In genomic region chr3:123025642-123026521, GRCh38 we compare ENCODE assay signal across 10 cellular contexts. TPM values are rescaled to one million over a fixed set of nuclear protein-coding genes. Genes with fewer than 3 reads are reported as not detected.
DNase-seq lines count a peak whose midpoint lies in the region; ATAC-seq and TF ChIP-seq lines count a peak whose summit lies in the region.
"Had no signal": no experiment of that assay in that cellular context is flagged by ENCODE, and none has a peak within 500 bp of the region (broad histone marks: within the 10 kb centered on the region; RNA-seq: fewer than 3 reads in every experiment).

No MANE protein-coding gene starts in this region.

- no peak overlapping the region for H2AK5ac ChIP-seq in mesenchymal stem cell (ENCODE audit: low read length, severe bottlenecking)

- no peak overlapping the region for H2BK5ac ChIP-seq in mesenchymal stem cell (ENCODE audit: low read depth, low read length, poor library complexity, severe bottlenecking)

- H3K4me1 Mint-ChIP-seq in activated naive CD4-positive, alpha-beta T cell treated with anti-CD3 and anti-CD28 coated beads, Interleukin-2, amount 50 U/mL, for 24 hours = peaks cover 11% of the 10 kb centered on the region

- TF ChIP-seq POLR2A in uterus (IDR thresholded peaks at IDR 0.05) = no peak

- H3K23ac ChIP-seq in mesenchymal stem cell (ENCODE audit: low read length in 2 of 2) = no peak overlapping the region

- no peak overlapping the region for H2BK15ac ChIP-seq in mesenchymal stem cell (ENCODE audit: low read depth, poor library complexity, severe bottlenecking)

- H3K14ac ChIP-seq in mesenchymal stem cell (ENCODE audit: low read length in 2 of 2) = no peak overlapping the region

- H3K9me3 ChIP-seq in mesenchymal stem cell (ENCODE audit: control insufficient read depth, low read length) (peaks cover 11% of the 10 kb centered on the region), uterus (no peaks in the 10 kb centered on the region)

- no peak overlapping the region for H4K8ac ChIP-seq in mesenchymal stem cell (ENCODE audit: low read length)

- peak overlapping the region; percentile 85 for H3K4me3 ChIP-seq in coronary artery
- no peak overlapping the region for H3K4me3 ChIP-seq in mesenchymal stem cell (ENCODE audit: insufficient read depth in 1 of 2, low read depth in 1 of 2, low read length in 2 of 2)
- H3K4me3 ChIP-seq in uterus = peak overlapping the region; percentile 29 to 47

- H3K27me3 ChIP-seq in mesenchymal stem cell (ENCODE audit: control insufficient read depth in 1 of 2, insufficient read depth in 1 of 2, low read length in 2 of 2) (peaks cover 94 to 95% of the 10 kb centered on the region in 2 experiments), uterus (peaks cover 0 to 4% of the 10 kb centered on the region in 2 donors)

- no peak overlapping the region for H3K27ac Mint-ChIP-seq in activated naive CD4-positive, alpha-beta T cell treated with anti-CD3 and anti-CD28 coated beads, Interleukin-2, amount 50 U/mL, for 24 hours
- H3K27ac Mint-ChIP-seq in activated naive CD4-positive, alpha-beta T cell treated with anti-CD3 and anti-CD28 coated beads, Interleukin-2, amount 50 U/mL, for 72 hours = no peak overlapping the region

- H3K4me1 ChIP-seq in mesenchymal stem cell (ENCODE audit: control insufficient read depth, insufficient read depth, low read depth, low read length) (peaks cover 23% of the 10 kb centered on the region), uterus (peaks cover 0 to 15% of the 10 kb centered on the region in 2 donors)

- intact Hi-C loops in uterus (cut with DNase I; ENCODE audit: low total_unique reads) = loop anchor here (10.0 kb wide), 1 partner anchor 81 kb away; no protein-coding TSS in a partner anchor

- H2AFZ ChIP-seq in mesenchymal stem cell (ENCODE audit: low read depth, low read length) = no peak overlapping the region

- H4K91ac ChIP-seq in mesenchymal stem cell (ENCODE audit: low read length) = no peak overlapping the region

- no peak overlapping the region for H3K18ac ChIP-seq in mesenchymal stem cell (ENCODE audit: low read depth in 1 of 2, low read length in 2 of 2)

- H3K27ac ChIP-seq in coronary artery (peak overlapping the region in 1 of 2 donors; percentile 57), mesenchymal stem cell (ENCODE audit: low read length, poor library complexity, severe bottlenecking) (no peak overlapping the region), uterus (no peak overlapping the region)

- no peak for DNase-seq in activated naive CD4-positive, alpha-beta T cell treated with anti-CD3 and anti-CD28 coated beads, Interleukin-2, amount 50 U/mL, for 72 hours (ENCODE audit: low spot score in 2 of 2)
- DNase-seq in coronary artery (ENCODE audit: low spot score) (peak; percentile 77), mesenchymal stem cell (no peak), uterus (peak in 1 of 2 donors; percentile 27), H4 (ENCODE audit: low spot score) (no peak), SW 1271 (lab: John Stamatoyannopoulos, UW) (no peak), GM19238 (ENCODE audit: insufficient read length, low spot score) (no peak)
- DNase-seq: amniotic stem cell, DND-41 had no signal

- no peaks in the 10 kb centered on the region for H3K79me1 ChIP-seq in mesenchymal stem cell (replicated peaks; ENCODE audit: low read length, poor library complexity, severe bottlenecking)

- 29% methylated on average over 13 of the region's 33 CpGs for WGBS in mesenchymal stem cell

- no peak overlapping the region for H3K4ac ChIP-seq in mesenchymal stem cell (ENCODE audit: low read depth in 1 of 2, low read length in 2 of 2)

- ATAC-seq in activated naive CD4-positive, alpha-beta T cell treated with anti-CD3 and anti-CD28 coated beads, Interleukin-2, amount 50 U/mL, for 72 hours = no peak

- no peak for TF ChIP-seq CTCF in coronary artery (IDR thresholded peaks at IDR 0.05)
- no peak for TF ChIP-seq CTCF in uterus (IDR thresholded peaks at IDR 0.05)

- H3K27me3 Mint-ChIP-seq in activated naive CD4-positive, alpha-beta T cell treated with anti-CD3 and anti-CD28 coated beads, Interleukin-2, amount 50 U/mL, for 24 hours = peaks cover 46% of the 10 kb centered on the region

- no peaks in the 10 kb centered on the region for H3K9me3 Mint-ChIP-seq in activated naive CD4-positive, alpha-beta T cell treated with anti-CD3 and anti-CD28 coated beads, Interleukin-2, amount 50 U/mL, for 24 hours
- H3K9me3 Mint-ChIP-seq in activated naive CD4-positive, alpha-beta T cell treated with anti-CD3 and anti-CD28 coated beads, Interleukin-2, amount 50 U/mL, for 72 hours = no peaks in the 10 kb centered on the region

- peak overlapping the region; percentile 43 for H3K4me3 Mint-ChIP-seq in activated naive CD4-positive, alpha-beta T cell treated with anti-CD3 and anti-CD28 coated beads, Interleukin-2, amount 50 U/mL, for 24 hours

- H2BK120ac ChIP-seq in mesenchymal stem cell (ENCODE audit: low read depth, low read length) = no peak overlapping the region

- peak overlapping the region; percentile 95 for H3K4me2 ChIP-seq in mesenchymal stem cell (ENCODE audit: low read length, poor library complexity, severe bottlenecking)

- no peaks in the 10 kb centered on the region for H3K36me3 Mint-ChIP-seq in activated naive CD4-positive, alpha-beta T cell treated with anti-CD3 and anti-CD28 coated beads, Interleukin-2, amount 50 U/mL, for 24 hours
- peaks cover 0 to 6% of the 10 kb centered on the region in 2 donors for H3K36me3 Mint-ChIP-seq in activated naive CD4-positive, alpha-beta T cell treated with anti-CD3 and anti-CD28 coated beads, Interleukin-2, amount 50 U/mL, for 72 hours

- H2BK12ac ChIP-seq in mesenchymal stem cell (ENCODE audit: low read length in 2 of 2) = no peak overlapping the region

- H3K9ac ChIP-seq in mesenchymal stem cell (ENCODE audit: low read length) = no peak overlapping the region

- H3K36me3 ChIP-seq in mesenchymal stem cell (ENCODE audit: control insufficient read depth in 1 of 2, insufficient read depth in 2 of 2, low read depth in 1 of 2, low read length in 2 of 2) = no peaks in the 10 kb centered on the region
- no peaks in the 10 kb centered on the region for H3K36me3 ChIP-seq in uterus

RNA-seq across cellular contexts. Expression of gene SEMA5B, which starts 1.7 kb away (rescaled TPM):
- not detected for total RNA-seq in activated naive CD4-positive, alpha-beta T cell treated with anti-CD3 and anti-CD28 coated beads, Interleukin-2, amount 50 U/mL, for 72 hours
- 0.04 TPM for polyA plus RNA-seq in mesenchymal stem cell (2013, experiment 1 of 2)
- polyA plus RNA-seq in mesenchymal stem cell (2013, experiment 2 of 2) = 0.10 TPM
- 10 to 100 TPM in 1 of 4 donors, 1 to 10 TPM in 1, under 1 TPM in 1, not detected in 1; 0.29 to 25.4 (median 4.5) TPM for total RNA-seq in uterus
- total RNA-seq in H4 (2014; rRNA removed; shearing (Covaris generic)) = not detected in 2 replicates

RNA-seq across cellular contexts. Expression of gene PDIA5, which starts 40.9 kb away (rescaled TPM):
- 10 to 100 TPM in 1 of 2 donors, 1 to 10 TPM in 1; 5.5 to 20.0 TPM for total RNA-seq in activated naive CD4-positive, alpha-beta T cell treated with anti-CD3 and anti-CD28 coated beads, Interleukin-2, amount 50 U/mL, for 72 hours
- 99.5 TPM for polyA plus RNA-seq in mesenchymal stem cell (2013, experiment 1 of 2)
- polyA plus RNA-seq in mesenchymal stem cell (2013, experiment 2 of 2) = 101 TPM
- 10 to 100 TPM in 3 of 4 donors, 1 to 10 TPM in 1; 3.6 to 38.1 (median 25.1) TPM for total RNA-seq in uterus
- total RNA-seq in H4 (2014; rRNA removed; shearing (Covaris generic)) = 18.2 and 18.3 TPM in 2 replicates

Comparison
In these comparisons a context has a peak if more than half of its experiments do, and no peak if none do; other contexts are left out.
1. H3K4me3 ChIP-seq: peak in coronary artery (single experiment) and uterus (2 of 2); none in mesenchymal stem cell (0 of 2).